1 cellular context compared by ENCODE assay signal in genomic region chr20:33372993-33373441, GRCh38.
TF ChIP-seq lines count a peak whose summit lies in the region.

No MANE protein-coding gene starts in this region.

TF ChIP-seq in endothelial cell of umbilical vein, 7 proteins besides CTCF, POLR2A, EP300 and RAD21 (continued from another document):
- TF ChIP-seq GATA2 (IDR thresholded peaks at IDR 0.05; ENCODE audit: insufficient read depth, insufficient read length, low read depth, low read length) (no peak), EZH2 (IDR thresholded peaks at IDR 0.05; ENCODE audit: borderline replicate concordance, low read depth, low read length, severe bottlenecking) (no peak)
TF ChIP-seq in endothelial cell of umbilical vein: peak in this region for 0.
